In the genomic region with DNA sequence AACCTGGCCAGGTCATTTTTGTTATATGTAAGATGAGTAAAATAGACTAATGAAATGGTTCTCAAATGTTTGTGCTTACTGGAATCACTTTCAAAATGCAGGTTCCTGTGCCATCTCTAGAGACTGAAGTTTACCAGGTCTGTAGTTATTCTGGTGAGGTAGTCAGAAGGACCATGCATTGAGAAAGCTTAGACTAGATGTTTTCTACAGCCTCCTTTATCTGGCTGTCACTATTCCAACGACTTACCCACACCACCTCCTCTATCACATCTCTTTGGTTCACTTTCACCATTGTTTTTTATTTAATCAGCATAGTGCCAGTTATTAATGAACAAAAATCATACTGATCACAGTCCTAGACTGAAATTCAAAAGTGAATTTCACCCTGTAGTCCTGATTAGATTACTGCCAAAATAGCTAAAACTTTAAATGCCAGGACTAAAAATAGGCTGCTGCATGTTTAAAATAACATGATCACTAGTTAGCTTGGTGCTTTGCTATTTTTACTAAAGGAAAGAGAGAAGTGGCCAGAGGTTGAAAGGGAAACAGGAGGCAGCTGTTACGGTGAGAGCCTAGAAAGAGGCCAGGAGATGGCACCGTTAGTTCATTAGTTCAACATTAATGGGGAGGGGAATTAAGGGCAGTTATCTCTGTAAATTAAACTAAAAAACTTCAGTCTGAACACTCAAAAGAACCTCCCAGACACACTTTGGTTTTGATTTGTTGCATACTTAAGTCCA, we compare ENCODE assay signal across 8 cellular contexts. TPM values are rescaled to one million over a fixed set of nuclear protein-coding genes. Genes with fewer than 3 reads are reported as not detected.
DNase-seq lines count a peak whose midpoint lies in the region; ATAC-seq and TF ChIP-seq lines count a peak whose summit lies in the region.

No MANE protein-coding gene starts in this region.

- H3K27ac ChIP-seq in dorsolateral prefrontal cortex: peak overlapping the region in 7 of 59 donors; percentile 2 to 65 (median 23)

- DNase-seq in AML-193 (lab: John Stamatoyannopoulos, UW) (peak; percentile 28 to 32), dorsolateral prefrontal cortex (no peak), pons (ENCODE audit: low spot score) (peak; percentile 53), NCI-H345 (lab: John Stamatoyannopoulos, UW) (no peak)

- ATAC-seq in GM19023 (IDR thresholded peaks at IDR 0.05; ENCODE audit: unreplicated experiment): peak; percentile 53
- no peak for ATAC-seq in HG03469 (IDR thresholded peaks at IDR 0.05; ENCODE audit: unreplicated experiment)
- no peak for ATAC-seq in GM18873 (IDR thresholded peaks at IDR 0.05; ENCODE audit: low FRiP score, unreplicated experiment)

- TF ChIP-seq CTCF in LNCAP (IDR thresholded peaks at IDR 0.05) (peak; percentile 47; the same call in 1 of the 2 replicates), dorsolateral prefrontal cortex (IDR thresholded peaks at IDR 0.05 in 54 of 56, conservative IDR thresholded peaks at IDR 0.05 in 2 of 56; ENCODE audit: low read depth in 1 of 56, partially characterized antibody in 56 of 56) (peak in 54 of 56 donors; percentile 13 to 73 (median 46))

- no peaks in the 10 kb centered on the region for H3K27me3 ChIP-seq in dorsolateral prefrontal cortex

- intact Hi-C loops in dorsolateral prefrontal cortex (cut with DNase I): loop anchor here (2.0 to 5.0 kb wide), 3 partner anchors 197 to 252 kb away; a partner anchor contains a TSS

- H3K4me3 ChIP-seq in dorsolateral prefrontal cortex: no peak overlapping the region

RNA-seq across cellular contexts. Expression of a gene that starts 13.9 kb away (rescaled TPM):
- total RNA-seq in dorsolateral prefrontal cortex: 10 to 100 TPM; 40.0 to 84.5 (median 54.3) TPM

Comparison
In these comparisons a context has a peak if more than half of its experiments do, and no peak if none do; other contexts are left out.
1. DNase-seq: peak in AML-193 (2 of 2) and pons (single experiment); none in dorsolateral prefrontal cortex (0 of 10) and NCI-H345 (single experiment).